1 cellular context compared by ENCODE assay signal in the genomic region with DNA sequence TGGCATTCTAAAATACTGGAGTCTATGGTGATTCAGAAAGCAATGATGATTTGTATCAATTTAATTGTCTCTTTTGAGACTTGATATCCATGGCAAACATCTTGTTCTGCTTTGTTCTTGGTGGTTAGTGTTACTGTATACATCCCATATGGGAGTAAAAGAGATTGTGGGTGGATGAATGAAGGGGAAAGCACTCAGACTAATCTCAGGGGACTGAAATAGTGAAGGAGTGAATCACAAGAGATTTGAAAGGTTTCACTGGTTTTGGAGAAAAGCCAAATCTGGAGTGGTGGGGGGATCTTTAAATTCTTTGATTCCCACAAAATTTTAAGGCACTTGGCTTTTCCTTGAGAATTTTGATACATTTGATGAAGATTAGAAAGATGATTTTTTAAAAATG.
TF ChIP-seq lines count a peak whose summit lies in the region.

No MANE protein-coding gene starts in this region.

TF ChIP-seq in WTC11, 78 proteins besides CTCF, POLR2A, EP300 and RAD21 (continued from another document):
- no peak for TF ChIP-seq AFF4 (CRISPR knock-in tag; IDR thresholded peaks at IDR 0.05; ENCODE audit: borderline replicate concordance)
- TF ChIP-seq, protein P1, sequence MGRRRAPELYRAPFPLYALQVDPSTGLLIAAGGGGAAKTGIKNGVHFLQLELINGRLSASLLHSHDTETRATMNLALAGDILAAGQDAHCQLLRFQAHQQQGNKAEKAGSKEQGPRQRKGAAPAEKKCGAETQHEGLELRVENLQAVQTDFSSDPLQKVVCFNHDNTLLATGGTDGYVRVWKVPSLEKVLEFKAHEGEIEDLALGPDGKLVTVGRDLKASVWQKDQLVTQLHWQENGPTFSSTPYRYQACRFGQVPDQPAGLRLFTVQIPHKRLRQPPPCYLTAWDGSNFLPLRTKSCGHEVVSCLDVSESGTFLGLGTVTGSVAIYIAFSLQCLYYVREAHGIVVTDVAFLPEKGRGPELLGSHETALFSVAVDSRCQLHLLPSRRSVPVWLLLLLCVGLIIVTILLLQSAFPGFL (CRISPR knock-in tag; IDR thresholded peaks at IDR 0.05; ENCODE audit: borderline replicate concordance): no peak
- no peak for TF ChIP-seq HMGXB4 (CRISPR knock-in tag; IDR thresholded peaks at IDR 0.05)
- no peak for TF ChIP-seq ZNF263 (CRISPR knock-in tag; IDR thresholded peaks at IDR 0.05; ENCODE audit: low read depth)
- TF ChIP-seq FOXP1 (CRISPR knock-in tag; IDR thresholded peaks at IDR 0.05; ENCODE audit: borderline replicate concordance): no peak
- TF ChIP-seq ERG (CRISPR knock-in tag; IDR thresholded peaks at IDR 0.05): no peak
- TF ChIP-seq ZNF281 (CRISPR knock-in tag; IDR thresholded peaks at IDR 0.05): no peak
- no peak for TF ChIP-seq SMAD4 (CRISPR knock-in tag; IDR thresholded peaks at IDR 0.05)
- no peak for TF ChIP-seq MLX (CRISPR knock-in tag; IDR thresholded peaks at IDR 0.05)
- TF ChIP-seq ZMAT4 (CRISPR knock-in tag; IDR thresholded peaks at IDR 0.05): no peak
- TF ChIP-seq MYBL2 (CRISPR knock-in tag; IDR thresholded peaks at IDR 0.05): no peak
